ENCODE assay signal across 9 cellular contexts in the genomic region with DNA sequence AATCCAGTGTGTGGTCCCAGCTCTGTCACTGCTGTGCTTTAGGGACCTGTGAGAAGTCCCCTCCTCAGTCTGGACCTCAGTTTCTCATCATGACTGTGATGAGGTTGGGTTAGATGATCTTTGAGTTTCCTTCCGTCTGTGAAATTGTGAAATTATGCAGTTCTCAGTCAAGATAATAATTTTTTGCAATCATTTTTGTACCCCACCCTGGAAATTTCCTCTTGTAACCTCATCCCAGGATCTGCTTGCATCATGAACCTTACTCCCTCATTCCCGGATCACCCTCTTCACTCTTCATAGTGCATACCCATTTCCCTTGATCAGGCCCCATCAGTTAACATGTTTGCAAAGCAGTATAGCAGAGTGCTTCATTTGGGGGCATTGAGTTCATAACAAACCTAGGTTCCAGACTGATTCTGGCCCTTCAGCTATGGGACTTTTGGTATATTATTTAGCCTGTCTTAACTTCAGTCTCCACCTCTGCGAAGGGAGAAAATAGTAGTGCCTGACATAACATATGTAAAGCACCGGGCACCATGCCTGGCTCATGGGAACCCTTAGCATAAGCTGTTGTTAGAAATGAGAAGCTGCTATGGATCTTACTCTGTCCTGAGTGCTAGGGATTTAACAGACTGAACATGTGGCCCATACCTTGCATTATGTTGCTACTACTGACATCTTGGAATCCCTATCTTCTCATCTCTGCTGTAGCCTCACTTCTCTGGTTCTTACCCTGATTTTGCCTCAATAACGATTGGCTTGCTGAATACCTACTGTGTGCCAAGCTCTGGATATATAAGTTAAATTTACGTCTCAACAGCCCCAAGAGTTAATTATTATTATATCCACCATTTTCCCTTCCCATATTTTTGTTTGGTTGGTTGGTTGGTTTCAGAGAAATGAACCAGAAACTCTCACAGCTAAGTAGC. TPM values are rescaled to one million over a fixed set of nuclear protein-coding genes. Genes with fewer than 3 reads are reported as not detected.
A peak's percentile ranks its signal among the peaks of the same experiment; 100 is the strongest.
DNase-seq lines count a peak whose midpoint lies in the region; ATAC-seq and TF ChIP-seq lines count a peak whose summit lies in the region.
"Had no signal": no experiment of that assay in that cellular context is flagged by ENCODE, and none has a peak within 500 bp of the region (broad histone marks: within the 10 kb centered on the region; RNA-seq: fewer than 3 reads in every experiment).

No MANE protein-coding gene starts in this region.

- peak; percentile 5 for DNase-seq in CD1c-positive myeloid dendritic cell (ENCODE audit: extremely low spot score)
- peak; percentile 40 for DNase-seq in NCI-H69 (lab: John Stamatoyannopoulos, UW)
- DNase-seq in neural progenitor cell (ENCODE audit: low spot score) = no peak
- no peak for DNase-seq in amniotic stem cell (lab: John Stamatoyannopoulos, UW)
- DNase-seq in pons (ENCODE audit: low spot score) = no peak

- peaks cover 24% of the 10 kb centered on the region for H3F3A ChIP-seq in neural progenitor cell (ENCODE audit: low read depth)

- no peak for ATAC-seq in HG02884 (IDR thresholded peaks at IDR 0.05; ENCODE audit: unreplicated experiment)
- no peak for ATAC-seq in HG02678 (IDR thresholded peaks at IDR 0.05; ENCODE audit: unreplicated experiment)

- H3K27me3 Mint-ChIP-seq in dendritic cell treated with granulocyte-macrophage colony-stimulating factor and Interleukin-4, amounts not matched to agents 40 ng/mL and 50 ng/mL, for 4 days = no peaks in the 10 kb centered on the region
- no peaks in the 10 kb centered on the region for H3K27me3 Mint-ChIP-seq in neural progenitor cell (ENCODE audit: insufficient read depth, low read depth)

- peak overlapping the region; percentile 76 for H3K4me3 ChIP-seq in neural progenitor cell

- peak overlapping the region; percentile 87 for H3K4me2 ChIP-seq in neural progenitor cell

- peaks cover 40% of the 10 kb centered on the region for H3K79me2 ChIP-seq in neural progenitor cell (ENCODE audit: low read depth)

- peaks cover 14% of the 10 kb centered on the region for H3K36me3 Mint-ChIP-seq in dendritic cell treated with granulocyte-macrophage colony-stimulating factor and Interleukin-4, amounts not matched to agents 40 ng/mL and 50 ng/mL, for 4 days (ENCODE audit: low read depth)
- peaks cover 3% of the 10 kb centered on the region for H3K36me3 Mint-ChIP-seq in neural progenitor cell

- no peak overlapping the region for H3K9ac ChIP-seq in neural progenitor cell

- peaks cover 28% of the 10 kb centered on the region for H3K4me1 ChIP-seq in neural progenitor cell

- peak overlapping the region; percentile 91 for H3K27ac Mint-ChIP-seq in dendritic cell treated with granulocyte-macrophage colony-stimulating factor and Interleukin-4, amounts not matched to agents 40 ng/mL and 50 ng/mL, for 4 days
- H3K27ac Mint-ChIP-seq in neural progenitor cell = peak overlapping the region; percentile 7

- H4K20me1 ChIP-seq in neural progenitor cell (ENCODE audit: low read depth) = peaks cover 8% of the 10 kb centered on the region

- no peaks in the 10 kb centered on the region for H3K27me3 ChIP-seq in neural progenitor cell

- H3K9me3 ChIP-seq in neural progenitor cell (ENCODE audit: low read depth) = no peaks in the 10 kb centered on the region

- peak overlapping the region; percentile 88 for H3K4me3 Mint-ChIP-seq in dendritic cell treated with granulocyte-macrophage colony-stimulating factor and Interleukin-4, amounts not matched to agents 40 ng/mL and 50 ng/mL, for 4 days
- peak overlapping the region; percentile 95 for H3K4me3 Mint-ChIP-seq in neural progenitor cell

- H2AFZ ChIP-seq in neural progenitor cell (replicated peaks) = no peak overlapping the region

- no peak for TF ChIP-seq CTCF in neural progenitor cell (IDR thresholded peaks at IDR 0.05)

- intact Hi-C loops in dendritic cell treated with granulocyte-macrophage colony-stimulating factor and Interleukin-4, amounts not matched to agents 40 ng/mL and 50 ng/mL, for 4 days (cut with micrococcal nuclease) = no loop called here

- H3K27ac ChIP-seq in neural progenitor cell = no peak overlapping the region

- H3K36me3 ChIP-seq in neural progenitor cell = no peaks in the 10 kb centered on the region

- peaks cover 53% of the 10 kb centered on the region for H3K4me1 Mint-ChIP-seq in dendritic cell treated with granulocyte-macrophage colony-stimulating factor and Interleukin-4, amounts not matched to agents 40 ng/mL and 50 ng/mL, for 4 days (ENCODE audit: low read depth)
- peaks cover 28% of the 10 kb centered on the region for H3K4me1 Mint-ChIP-seq in neural progenitor cell

- no peaks in the 10 kb centered on the region for H3K9me3 Mint-ChIP-seq in dendritic cell treated with granulocyte-macrophage colony-stimulating factor and Interleukin-4, amounts not matched to agents 40 ng/mL and 50 ng/mL, for 4 days
- H3K9me3 Mint-ChIP-seq in neural progenitor cell = no peaks in the 10 kb centered on the region

RNA-seq across cellular contexts. Expression of a gene that starts 1.4 kb away (rescaled TPM):
- 14.8 and 27.0 TPM in 2 replicates for total RNA-seq in neural progenitor cell (ENCODE audit: low replicate concordance)

RNA-seq across cellular contexts. Expression of a gene that starts 36.7 kb away (rescaled TPM):
- total RNA-seq in neural progenitor cell (ENCODE audit: low replicate concordance) = 0.17 and 0.19 TPM in 2 replicates
- total RNA-seq: myocyte had no signal

RNA-seq across cellular contexts. Expression of a gene that starts 47.1 kb away (rescaled TPM):
- 9.0 and 11.4 TPM in 2 replicates for total RNA-seq in neural progenitor cell (ENCODE audit: low replicate concordance)

Comparison
In these comparisons a context has a peak if more than half of its experiments do, and no peak if none do; other contexts are left out.
1. DNase-seq: peak in CD1c-positive myeloid dendritic cell (single experiment) and NCI-H69 (single experiment); none in neural progenitor cell (single experiment), amniotic stem cell (single experiment) and pons (single experiment).